25 cellular contexts compared by ENCODE assay signal in the genomic region with DNA sequence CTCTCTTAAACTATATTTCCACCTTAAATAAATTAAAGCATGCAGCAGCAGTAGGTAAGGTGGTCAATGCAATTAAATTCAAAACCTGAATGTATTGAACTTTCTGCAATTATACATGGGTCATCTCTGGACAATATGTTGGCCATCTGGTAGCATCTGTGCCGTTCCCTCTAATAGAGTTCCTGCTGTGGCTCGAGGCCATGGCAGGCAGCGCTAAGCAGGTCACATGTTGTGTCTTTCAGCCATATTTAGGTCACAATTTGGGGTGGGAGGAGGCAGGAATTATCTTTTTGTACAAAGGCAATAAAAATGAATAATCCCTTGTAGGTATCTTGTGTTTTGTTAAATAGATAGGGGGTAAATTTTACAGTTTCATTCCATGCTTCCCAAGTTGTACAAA.
"Had no signal": no experiment of that assay in that cellular context is flagged by ENCODE, and none has a peak within 500 bp of the region (broad histone marks: within the 10 kb centered on the region; RNA-seq: fewer than 3 reads in every experiment).

No MANE protein-coding gene starts in this region.

- H3K9me3 Mint-ChIP-seq: activated CD4-positive, alpha-beta memory T cell treated with anti-CD3 and anti-CD28 coated beads, Interleukin-2, amount 10 ng/mL, durations not matched to agents 7 days and 5 days; activated T-cell treated with anti-CD3 and anti-CD28 coated beads, Interleukin-2, amount 50 U/mL, for 24 hours; activated T-cell treated with anti-CD3 and anti-CD28 coated beads, Interleukin-2, amount 50 U/mL, for 72 hours; central memory CD8-positive, alpha-beta T cell had no signal

- DNase-seq: activated CD4-positive, alpha-beta memory T cell treated with anti-CD3 and anti-CD28 coated beads, Interleukin-2, amount 10 ng/mL, durations not matched to agents 7 days and 5 days; activated CD4-positive, alpha-beta T cell treated with anti-CD3 and anti-CD28 coated beads for 1 hour; activated CD4-positive, alpha-beta T cell treated with anti-CD3 and anti-CD28 coated beads for 4 hours; activated CD4-positive, alpha-beta T cell treated with anti-CD3 and anti-CD28 coated beads, Interleukin-2, amount 10 ng/mL, durations not matched to agents 7 days and 5 days; activated CD4-positive, alpha-beta T cell treated with anti-CD3 and anti-CD28 coated beads, Interleukin-2, amount 50 U/mL, for 4 hours; activated CD4-positive, CD25-positive, alpha-beta regulatory T cell; activated CD8-positive, alpha-beta memory T cell treated with anti-CD3 and anti-CD28 coated beads, Interleukin-2, amount 50 U/mL, for 48 hours; activated gamma-delta T cell; activated naive CD4-positive, alpha-beta T cell treated with anti-CD3 and anti-CD28 coated beads, Interleukin-2, amount 50 U/mL, for 16 hours; activated naive CD4-positive, alpha-beta T cell treated with Interleukin-2 at 50 U/mL for 16 hours; activated T-cell treated with anti-CD3 and anti-CD28 coated beads for 4 hours; activated T-cell treated with anti-CD3 and anti-CD28 coated beads, Interleukin-2, amount 50 U/mL, for 24 hours; activated T-cell treated with anti-CD3 and anti-CD28 coated beads, Interleukin-2, amount 50 U/mL, for 72 hours; amniotic stem cell; anterior cingulate cortex; brain microvascular endothelial cell; colonic mucosa; effector CD8-positive, alpha-beta T cell; esophagus squamous epithelium; foreskin melanocyte; head of caudate nucleus; T-helper 2 cell had no signal

- H3K36me3 Mint-ChIP-seq: activated naive CD8-positive, alpha-beta T cell had no signal

- ATAC-seq: activated T-cell treated with anti-CD3 and anti-CD28 coated beads, Interleukin-2, amount 50 U/mL, for 72 hours; gastroesophageal sphincter had no signal

- H3K27ac Mint-ChIP-seq: activated CD4-positive, alpha-beta memory T cell treated with anti-CD3 and anti-CD28 coated beads, Interleukin-2, amount 10 ng/mL, durations not matched to agents 7 days and 5 days; activated CD4-positive, alpha-beta T cell treated with anti-CD3 and anti-CD28 coated beads, Interleukin-2, amount 10 ng/mL, durations not matched to agents 7 days and 5 days; activated naive CD8-positive, alpha-beta T cell; activated T-cell treated with anti-CD3 and anti-CD28 coated beads, Interleukin-2, amount 50 U/mL, for 24 hours; activated T-cell treated with anti-CD3 and anti-CD28 coated beads, Interleukin-2, amount 50 U/mL, for 72 hours had no signal

- H3K4me1 Mint-ChIP-seq: activated CD4-positive, alpha-beta memory T cell treated with anti-CD3 and anti-CD28 coated beads, Interleukin-2, amount 10 ng/mL, durations not matched to agents 7 days and 5 days; activated CD4-positive, alpha-beta T cell treated with anti-CD3 and anti-CD28 coated beads, Interleukin-2, amount 10 ng/mL, durations not matched to agents 7 days and 5 days had no signal

- H3K4me3 Mint-ChIP-seq: activated CD4-positive, alpha-beta memory T cell treated with anti-CD3 and anti-CD28 coated beads, Interleukin-2, amount 10 ng/mL, durations not matched to agents 7 days and 5 days; activated CD4-positive, alpha-beta T cell treated with anti-CD3 and anti-CD28 coated beads, Interleukin-2, amount 10 ng/mL, durations not matched to agents 7 days and 5 days; activated naive CD8-positive, alpha-beta T cell; activated T-cell treated with anti-CD3 and anti-CD28 coated beads, Interleukin-2, amount 50 U/mL, for 24 hours; activated T-cell treated with anti-CD3 and anti-CD28 coated beads, Interleukin-2, amount 50 U/mL, for 72 hours; central memory CD8-positive, alpha-beta T cell had no signal
